ENCODE assay signal across 1 cellular context in genomic region chr19:53808710-53809125, GRCh38.
TF ChIP-seq lines count a peak whose summit lies in the region.

No MANE protein-coding gene starts in this region.

TF ChIP-seq in HepG2, 621 proteins besides CTCF, POLR2A, EP300 and RAD21 (continued from another document):
- TF ChIP-seq RERE (CRISPR knock-in tag; IDR thresholded peaks at IDR 0.05; ENCODE audit: low read depth) (no peak), ZNF451 (CRISPR knock-in tag; IDR thresholded peaks at IDR 0.05) (no peak), MTA1 (CRISPR knock-in tag; IDR thresholded peaks at IDR 0.05; ENCODE audit: borderline replicate concordance) (no peak), RORA (CRISPR knock-in tag; IDR thresholded peaks at IDR 0.05) (no peak), ELF1 (CRISPR knock-in tag; IDR thresholded peaks at IDR 0.05) (no peak), ZNF776 (CRISPR knock-in tag; IDR thresholded peaks at IDR 0.05) (no peak), DNMT3B (CRISPR knock-in tag; conservative IDR thresholded peaks at IDR 0.05) (no peak), SAFB2 (CRISPR knock-in tag; IDR thresholded peaks at IDR 0.05; ENCODE audit: borderline replicate concordance, low read depth) (no peak), STAG1 (CRISPR knock-in tag; IDR thresholded peaks at IDR 0.05) (peak; percentile 90), FOXP1 (IDR thresholded peaks at IDR 0.05) (0 out of 2 replicates have a peak, but pooled peaks have one; percentile 35), FOXP1 (CRISPR knock-in tag; IDR thresholded peaks at IDR 0.05) (peak; percentile 87), ZNF234 (CRISPR knock-in tag; conservative IDR thresholded peaks at IDR 0.05) (no peak), ZNF496 (CRISPR knock-in tag; IDR thresholded peaks at IDR 0.05; ENCODE audit: insufficient replicate concordance) (no peak), ZNF318 (CRISPR knock-in tag; IDR thresholded peaks at IDR 0.05) (no peak), ATF2 (CRISPR knock-in tag; IDR thresholded peaks at IDR 0.05) (no peak)
